7 cellular contexts compared by ENCODE assay signal in genomic region chr16:85393674-85394510, GRCh38.
A peak's percentile ranks its signal among the peaks of the same experiment; 100 is the strongest.
DNase-seq lines count a peak whose midpoint lies in the region; ATAC-seq and TF ChIP-seq lines count a peak whose summit lies in the region.

No MANE protein-coding gene starts in this region.

- 59 to 61% methylated on average over 37 of the region's 37 CpGs for WGBS in heart right ventricle, 2 donors

- peak; percentile 46 for ATAC-seq in GM21360 (IDR thresholded peaks at IDR 0.05; ENCODE audit: unreplicated experiment)
- peak; percentile 15 to 66 (median 42) for ATAC-seq in heart right ventricle
- ATAC-seq in HG03139 (IDR thresholded peaks at IDR 0.05; ENCODE audit: unreplicated experiment), result no peak

- H3K4me1 ChIP-seq in heart right ventricle, result peaks cover 22 to 51% (median 33%) of the 10 kb centered on the region in 9 donors

- H3K4me3 ChIP-seq in heart right ventricle, result no peak overlapping the region

- no peaks in the 10 kb centered on the region for H3K27me3 ChIP-seq in heart right ventricle

- H3K9me3 ChIP-seq in heart right ventricle, result peaks cover 0 to 4% (median 0%) of the 10 kb centered on the region in 11 donors

- H3K36me3 ChIP-seq in heart right ventricle, result no peaks in the 10 kb centered on the region

- TF ChIP-seq CTCF in heart right ventricle (IDR thresholded peaks at IDR 0.05), result peak; percentile 73 to 92 (median 89)

- no peak overlapping the region for H3K27ac ChIP-seq in heart right ventricle

- intact Hi-C loops in heart right ventricle (cut with DNase I), result loop anchor here in 5 of 10 donors (10.0 kb wide), 4 partner anchors 79 to 321 kb away; partner anchors contain the start of gene GSE1 (in 1 of the 5)

- DNase-seq in RPMI8226, result peak; percentile 59
- peak; percentile 71 for DNase-seq in activated gamma-delta T cell treated with Interleukin-2 at 50 U/mL for 16 hours
- DNase-seq in heart right ventricle, result peak; percentile 64 to 79
- peak; percentile 30 to 60 for DNase-seq in stimulated activated CD4-positive, alpha-beta T cell treated with anti-CD3 and anti-CD28 coated beads, Interleukin-12 subunit alpha, Interleukin-12 subunit beta, amount 100 ng/mL, for 24 hours (ENCODE audit: low read depth in 2 of 2)
- no peak for DNase-seq in GDM1 (lab: John Stamatoyannopoulos, UW)
